Comparison of ENCODE assay signal across 10 cellular contexts in genomic region chr14:104968153-104968527, GRCh38. TPM values are rescaled to one million over a fixed set of nuclear protein-coding genes. Genes with fewer than 3 reads are reported as not detected.
DNase-seq lines count a peak whose midpoint lies in the region; ATAC-seq and TF ChIP-seq lines count a peak whose summit lies in the region.
"Had no signal": no experiment of that assay in that cellular context is flagged by ENCODE, and none has a peak within 500 bp of the region (broad histone marks: within the 10 kb centered on the region; RNA-seq: fewer than 3 reads in every experiment).

No MANE protein-coding gene starts in this region.

- WGBS in lower leg skin, 2 donors = 6 to 10% methylated on average over 12 of the region's 12 CpGs

- TF ChIP-seq POLR2A in lower leg skin (IDR thresholded peaks at IDR 0.05) = no peak

- H3K4me3 Mint-ChIP-seq in activated CD8-positive, alpha-beta T cell treated with anti-CD3 and anti-CD28 coated beads for 36 hours = no peak overlapping the region
- no peak overlapping the region for H3K4me3 Mint-ChIP-seq in natural killer cell treated with Interleukin-12 subunit alpha and Interleukin-12 subunit beta and Interleukin-15 and Interleukin-18, amount 100 ng/mL, for 72 hours
- H3K4me3 Mint-ChIP-seq: T-helper 1 cell treated with Interleukin-12 subunit alpha and Interleukin-12 subunit beta and Interleukin-4 antibody, amounts not matched to agents 30 μg/mL and 1 μg/mL, for 36 hours had no signal

- H3K27ac Mint-ChIP-seq in activated CD8-positive, alpha-beta T cell treated with anti-CD3 and anti-CD28 coated beads for 36 hours = no peak overlapping the region
- no peak overlapping the region for H3K27ac Mint-ChIP-seq in natural killer cell treated with Interleukin-12 subunit alpha and Interleukin-12 subunit beta and Interleukin-15 and Interleukin-18, amount 100 ng/mL, for 72 hours
- H3K27ac Mint-ChIP-seq: T-helper 1 cell treated with Interleukin-12 subunit alpha and Interleukin-12 subunit beta and Interleukin-4 antibody, amounts not matched to agents 30 μg/mL and 1 μg/mL, for 36 hours had no signal

- H3K9me3 Mint-ChIP-seq in activated CD8-positive, alpha-beta T cell treated with anti-CD3 and anti-CD28 coated beads for 36 hours = no peaks in the 10 kb centered on the region
- no peaks in the 10 kb centered on the region for H3K9me3 Mint-ChIP-seq in natural killer cell treated with Interleukin-12 subunit alpha and Interleukin-12 subunit beta and Interleukin-15 and Interleukin-18, amount 100 ng/mL, for 72 hours
- H3K9me3 Mint-ChIP-seq: T-helper 1 cell treated with Interleukin-12 subunit alpha and Interleukin-12 subunit beta and Interleukin-4 antibody, amounts not matched to agents 30 μg/mL and 1 μg/mL, for 36 hours had no signal

- CTCF ChIA-PET in activated CD8-positive, alpha-beta T cell treated with anti-CD3 and anti-CD28 coated beads for 36 hours (lab: Charles Lee) = no interaction called here

- intact Hi-C loops in lower leg skin (cut with DNase I; ENCODE audit: low total_unique reads) = no loop called here
- intact Hi-C loops in activated CD8-positive, alpha-beta T cell treated with anti-CD3 and anti-CD28 coated beads for 36 hours (cut with micrococcal nuclease) = no loop called here

- H3K4me3 ChIP-seq in lower leg skin (ENCODE audit: low read depth, poor library complexity, severe bottlenecking) = no peak overlapping the region

- H3K4me1 Mint-ChIP-seq in activated CD8-positive, alpha-beta T cell treated with anti-CD3 and anti-CD28 coated beads for 36 hours (ENCODE audit: low read depth) = no peaks in the 10 kb centered on the region
- no peaks in the 10 kb centered on the region for H3K4me1 Mint-ChIP-seq in natural killer cell treated with Interleukin-12 subunit alpha and Interleukin-12 subunit beta and Interleukin-15 and Interleukin-18, amount 100 ng/mL, for 72 hours (ENCODE audit: low read depth in 2 of 2)

- ATAC-seq in activated CD8-positive, alpha-beta T cell treated with anti-CD3 and anti-CD28 coated beads for 36 hours = no peak
- ATAC-seq in natural killer cell treated with Interleukin-12 subunit alpha and Interleukin-12 subunit beta and Interleukin-15 and Interleukin-18, amount 100 ng/mL, for 72 hours = no peak
- ATAC-seq: stimulated activated naive CD8-positive, alpha-beta T cell treated with anti-CD3 and anti-CD28 coated beads, Interleukin-15, Interleukin-2, amounts not matched to agents 100 U/mL and 50 U/mL, for 24 hours had no signal

- peaks cover 11% of the 10 kb centered on the region for H3K27me3 Mint-ChIP-seq in activated CD8-positive, alpha-beta T cell treated with anti-CD3 and anti-CD28 coated beads for 36 hours
- peaks cover 0 to 5% of the 10 kb centered on the region in 2 donors for H3K27me3 Mint-ChIP-seq in natural killer cell treated with Interleukin-12 subunit alpha and Interleukin-12 subunit beta and Interleukin-15 and Interleukin-18, amount 100 ng/mL, for 72 hours

- TF ChIP-seq CTCF in lower leg skin (IDR thresholded peaks at IDR 0.05) = no peak
- TF ChIP-seq CTCF in activated CD8-positive, alpha-beta T cell treated with anti-CD3 and anti-CD28 coated beads for 36 hours (IDR thresholded peaks at IDR 0.05) = no peak

- POLR2A ChIA-PET in activated CD8-positive, alpha-beta T cell treated with anti-CD3 and anti-CD28 coated beads for 36 hours (lab: Charles Lee) = no interaction called here

- no peaks in the 10 kb centered on the region for H3K36me3 Mint-ChIP-seq in activated CD8-positive, alpha-beta T cell treated with anti-CD3 and anti-CD28 coated beads for 36 hours (ENCODE audit: low read depth)
- H3K36me3 Mint-ChIP-seq in natural killer cell treated with Interleukin-12 subunit alpha and Interleukin-12 subunit beta and Interleukin-15 and Interleukin-18, amount 100 ng/mL, for 72 hours = no peaks in the 10 kb centered on the region

- DNase-seq in NCI-H2227 (lab: John Stamatoyannopoulos, UW; ENCODE audit: unreplicated experiment) (peak; percentile 40), NCI-H2227 treated with DMSO at 0.1 percent for 48 hours (lab: John Stamatoyannopoulos, UW) (no peak), dermis blood vessel endothelial cell (peak; percentile 67), lower leg skin (ENCODE audit: low spot score in 2 of 2) (peak; percentile 80 to 96), ureter (ENCODE audit: low spot score) (peak; percentile 90), NCI-H128 (lab: John Stamatoyannopoulos, UW; ENCODE audit: unreplicated experiment) (no peak)
- no peak for DNase-seq in activated CD8-positive, alpha-beta T cell treated with anti-CD3 and anti-CD28 coated beads for 36 hours
- DNase-seq in natural killer cell treated with Interleukin-12 subunit alpha and Interleukin-12 subunit beta and Interleukin-15 and Interleukin-18, amount 100 ng/mL, for 72 hours (ENCODE audit: low spot score) = no peak
- DNase-seq: stimulated activated naive CD8-positive, alpha-beta T cell treated with anti-CD3 and anti-CD28 coated beads, Interleukin-15, Interleukin-2, amounts not matched to agents 100 U/mL and 50 U/mL, for 24 hours had no signal

RNA-seq across cellular contexts. Expression of gene AHNAK2, which starts 10.0 kb away (rescaled TPM):
- total RNA-seq in dermis blood vessel endothelial cell (24.5 and 40.5 TPM in 2 replicates), lower leg skin (100 to 1,000 TPM; 671 to 950 (median 756) TPM), ureter (34.5 TPM)
- under 1 TPM in 1 of 2 experiments, not detected in 1; 0.02 TPM for total RNA-seq in activated CD8-positive, alpha-beta T cell treated with anti-CD3 and anti-CD28 coated beads for 36 hours
- total RNA-seq in natural killer cell treated with Interleukin-12 subunit alpha and Interleukin-12 subunit beta and Interleukin-15 and Interleukin-18, amount 100 ng/mL, for 72 hours = not detected

RNA-seq across cellular contexts. Expression of gene CLBA1, which starts 17.4 kb away (rescaled TPM):
- total RNA-seq in dermis blood vessel endothelial cell (3.7 and 4.6 TPM in 2 replicates), lower leg skin (10 to 100 TPM in 1 of 4 donors, 1 to 10 TPM in 3; 2.2 to 11.7 (median 6.5) TPM), ureter (17.3 TPM)
- under 1 TPM; 0.47 to 0.67 TPM for total RNA-seq in activated CD8-positive, alpha-beta T cell treated with anti-CD3 and anti-CD28 coated beads for 36 hours
- 1 to 10 TPM; 1.2 to 1.5 TPM for total RNA-seq in natural killer cell treated with Interleukin-12 subunit alpha and Interleukin-12 subunit beta and Interleukin-15 and Interleukin-18, amount 100 ng/mL, for 72 hours

RNA-seq across cellular contexts. Expression of gene PLD4, which starts 43.5 kb away (rescaled TPM):
- total RNA-seq in dermis blood vessel endothelial cell (under 0.01 and 0.05 TPM in 2 replicates), lower leg skin (1 to 10 TPM in 3 of 4 donors, under 1 TPM in 1; 0.84 to 2.6 (median 1.2) TPM), ureter (2.6 TPM)
- not detected for total RNA-seq in activated CD8-positive, alpha-beta T cell treated with anti-CD3 and anti-CD28 coated beads for 36 hours
- total RNA-seq in natural killer cell treated with Interleukin-12 subunit alpha and Interleukin-12 subunit beta and Interleukin-15 and Interleukin-18, amount 100 ng/mL, for 72 hours = not detected

RNA-seq across cellular contexts. Expression of gene CDCA4, which starts 52.7 kb away (rescaled TPM):
- total RNA-seq in dermis blood vessel endothelial cell (29.8 and 41.1 TPM in 2 replicates), lower leg skin (10 to 100 TPM; 39.3 to 45.7 (median 41.5) TPM), ureter (8.1 TPM)
- total RNA-seq in activated CD8-positive, alpha-beta T cell treated with anti-CD3 and anti-CD28 coated beads for 36 hours = 10 to 100 TPM; 59.4 to 63.5 TPM
- 10 to 100 TPM; 39.9 to 71.5 TPM for total RNA-seq in natural killer cell treated with Interleukin-12 subunit alpha and Interleukin-12 subunit beta and Interleukin-15 and Interleukin-18, amount 100 ng/mL, for 72 hours

Comparison
In these comparisons a context has a peak if more than half of its experiments do, and no peak if none do; other contexts are left out.
1. DNase-seq: peak in NCI-H2227 (single experiment), dermis blood vessel endothelial cell (single experiment), lower leg skin (2 of 2) and ureter (single experiment); none in NCI-H2227 treated with DMSO at 0.1 percent for 48 hours (single experiment), activated CD8-positive, alpha-beta T cell treated with anti-CD3 and anti-CD28 coated beads for 36 hours (single experiment), natural killer cell treated with Interleukin-12 subunit alpha and Interleukin-12 subunit beta and Interleukin-15 and Interleukin-18, amount 100 ng/mL, for 72 hours (single experiment) and NCI-H128 (single experiment).
2. RNA of gene AHNAK2, which starts 10.0 kb away (total RNA-seq): 671 to 950 TPM in lower leg skin, 34.5 TPM in ureter (single experiment) and 24.5 to 40.5 TPM in dermis blood vessel endothelial cell; 0.02 TPM in activated CD8-positive, alpha-beta T cell treated with anti-CD3 and anti-CD28 coated beads for 36 hours and not detected in natural killer cell treated with Interleukin-12 subunit alpha and Interleukin-12 subunit beta and Interleukin-15 and Interleukin-18, amount 100 ng/mL, for 72 hours; every median in the first group is over 10 times any median in the second.